ENCODE assay signal across 8 cellular contexts in the genomic region with DNA sequence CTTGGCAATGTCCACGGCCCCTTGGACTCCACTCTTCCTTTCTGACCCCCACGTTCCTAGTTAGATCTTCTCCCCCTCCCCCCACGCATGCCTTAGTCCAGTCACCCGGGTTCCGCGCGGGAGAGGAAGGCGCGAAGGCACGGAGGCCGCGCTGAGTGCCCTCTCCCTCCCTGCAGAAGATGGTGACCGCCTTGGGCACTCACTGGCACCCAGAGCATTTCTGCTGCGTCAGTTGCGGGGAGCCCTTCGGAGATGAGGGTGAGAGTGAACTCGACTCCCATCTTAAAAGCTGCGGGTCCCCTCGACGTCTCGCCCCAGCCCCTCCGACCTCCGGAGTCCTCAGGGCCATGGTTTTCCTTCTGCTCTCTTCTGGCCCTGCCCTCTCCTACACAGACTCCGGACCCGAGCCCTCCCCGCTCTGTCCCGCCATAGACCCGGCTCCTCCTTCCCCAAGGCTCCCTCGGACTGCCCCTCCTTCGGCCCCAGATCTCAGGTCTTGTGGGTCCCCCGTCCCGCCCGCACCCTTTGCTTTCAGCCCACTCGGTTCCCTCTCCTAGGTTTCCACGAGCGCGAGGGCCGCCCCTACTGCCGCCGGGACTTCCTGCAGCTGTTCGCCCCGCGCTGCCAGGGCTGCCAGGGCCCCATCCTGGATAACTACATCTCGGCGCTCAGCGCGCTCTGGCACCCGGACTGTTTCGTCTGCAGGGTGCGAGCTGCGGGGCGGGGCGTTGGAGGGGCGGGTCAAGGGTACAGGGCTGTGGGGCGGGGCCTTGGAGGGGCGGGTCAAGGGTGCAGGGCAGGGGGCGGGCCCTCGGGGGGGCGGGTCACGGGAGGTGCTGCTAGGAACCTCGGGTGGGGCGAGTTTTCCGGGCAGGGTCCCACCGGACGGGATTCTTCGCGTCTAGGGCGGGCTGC. TPM values are rescaled to one million over a fixed set of nuclear protein-coding genes. Genes with fewer than 3 reads are reported as not detected.
A peak's percentile ranks its signal among the peaks of the same experiment; 100 is the strongest.
DNase-seq lines count a peak whose midpoint lies in the region; ATAC-seq lines count a peak whose summit lies in the region.

No MANE protein-coding gene starts in this region.

- no peaks in the 10 kb centered on the region for H3K27me3 ChIP-seq in CD4-positive, CD25-positive, alpha-beta regulatory T cell (ENCODE audit: control insufficient read depth, insufficient read depth, low read length)

- H3K4me1 ChIP-seq in CD4-positive, CD25-positive, alpha-beta regulatory T cell (ENCODE audit: control insufficient read depth, insufficient read depth, low read length, poor library complexity, severe bottlenecking): peaks cover 31% of the 10 kb centered on the region

- no peaks in the 10 kb centered on the region for H3K9me3 Mint-ChIP-seq in CD4-positive, CD25-positive, alpha-beta regulatory T cell
- no peaks in the 10 kb centered on the region for H3K9me3 Mint-ChIP-seq in activated T-helper 17 cell treated with anti-CD3 and anti-CD28 coated beads, Interleukin-2, amount 50 U/mL, for 72 hours

- no peaks in the 10 kb centered on the region for H3K9me3 ChIP-seq in CD4-positive, CD25-positive, alpha-beta regulatory T cell (ENCODE audit: control insufficient read depth in 2 of 2, low read length in 2 of 2)

- peak overlapping the region; percentile 79 to 94 (median 86) for H3K4me3 Mint-ChIP-seq in CD4-positive, CD25-positive, alpha-beta regulatory T cell
- H3K4me3 Mint-ChIP-seq in activated T-helper 17 cell treated with anti-CD3 and anti-CD28 coated beads, Interleukin-2, amount 50 U/mL, for 72 hours: peak overlapping the region; percentile 82

- H3K36me3 ChIP-seq in CD4-positive, CD25-positive, alpha-beta regulatory T cell (ENCODE audit: control insufficient read depth, insufficient read depth, low read length): no peaks in the 10 kb centered on the region

- H3K27me3 Mint-ChIP-seq in CD4-positive, CD25-positive, alpha-beta regulatory T cell: peaks cover 5% of the 10 kb centered on the region
- peaks cover 4% of the 10 kb centered on the region for H3K27me3 Mint-ChIP-seq in activated T-helper 17 cell treated with anti-CD3 and anti-CD28 coated beads, Interleukin-2, amount 50 U/mL, for 72 hours

- ATAC-seq in CD4-positive, CD25-positive, alpha-beta regulatory T cell (ENCODE audit: low read depth in 2 of 2): peak; percentile 89 to 92
- ATAC-seq in GM21619 (IDR thresholded peaks at IDR 0.05; ENCODE audit: unreplicated experiment): peak; percentile 55
- ATAC-seq in activated T-helper 17 cell treated with anti-CD3 and anti-CD28 coated beads, Interleukin-2, amount 50 U/mL, for 72 hours (replicated peaks): peak; percentile 90

- H3K27ac Mint-ChIP-seq in CD4-positive, CD25-positive, alpha-beta regulatory T cell: peak overlapping the region in 2 of 3 donors; percentile 56 to 88
- peak overlapping the region; percentile 78 for H3K27ac Mint-ChIP-seq in activated T-helper 17 cell treated with anti-CD3 and anti-CD28 coated beads, Interleukin-2, amount 50 U/mL, for 72 hours

- peaks cover 0 to 28% (median 6%) of the 10 kb centered on the region in 4 donors for H3K4me1 Mint-ChIP-seq in CD4-positive, CD25-positive, alpha-beta regulatory T cell
- peaks cover 11% of the 10 kb centered on the region for H3K4me1 Mint-ChIP-seq in activated T-helper 17 cell treated with anti-CD3 and anti-CD28 coated beads, Interleukin-2, amount 50 U/mL, for 72 hours

- H3K36me3 Mint-ChIP-seq in CD4-positive, CD25-positive, alpha-beta regulatory T cell: no peaks in the 10 kb centered on the region
- H3K36me3 Mint-ChIP-seq in activated T-helper 17 cell treated with anti-CD3 and anti-CD28 coated beads, Interleukin-2, amount 50 U/mL, for 72 hours (ENCODE audit: low read depth): no peaks in the 10 kb centered on the region

- peak; percentile 73 to 92 (median 81) for DNase-seq in CD4-positive, CD25-positive, alpha-beta regulatory T cell
- DNase-seq in NOMO-1 (lab: John Stamatoyannopoulos, UW; ENCODE audit: unreplicated experiment in 2 of 2): peak; percentile 68 to 77
- DNase-seq in stimulated activated CD4-positive, alpha-beta T cell treated with anti-CD3 and anti-CD28 coated beads, Interleukin-15, amount 100 ng/mL, for 48 hours (ENCODE audit: low read depth in 2 of 2): peak; percentile 78 to 92
- no peak for DNase-seq in superior temporal gyrus (ENCODE audit: extremely low spot score)
- no peak for DNase-seq in NCI-H1105 (lab: John Stamatoyannopoulos, UW)

- peak overlapping the region; percentile 55 for H3K27ac ChIP-seq in CD4-positive, CD25-positive, alpha-beta regulatory T cell (ENCODE audit: insufficient read depth, low read length, poor library complexity, severe bottlenecking)

- H3K4me3 ChIP-seq in CD4-positive, CD25-positive, alpha-beta regulatory T cell (ENCODE audit: low read depth, low read length): peak overlapping the region; percentile 37
- H3K4me3 ChIP-seq in iPS-11a (ENCODE audit: low read depth, low read length): peak overlapping the region; percentile 56

RNA-seq across cellular contexts. Expression of gene TGFB1I1, which starts 4.6 kb away (rescaled TPM):
- 1.6 TPM for total RNA-seq in CD4-positive, CD25-positive, alpha-beta regulatory T cell
- 1 to 10 TPM in 2 of 4 donors, under 1 TPM in 2; 0.33 to 5.0 (median 1.5) TPM for polyA plus RNA-seq in CD4-positive, CD25-positive, alpha-beta regulatory T cell
- total RNA-seq in activated T-helper 17 cell treated with anti-CD3 and anti-CD28 coated beads, Interleukin-2, amount 50 U/mL, for 72 hours: 1 to 10 TPM; 2.7 to 5.6 TPM

RNA-seq across cellular contexts. Expression of gene SLC5A2, which starts 6.4 kb away (rescaled TPM):
- 3.8 TPM for total RNA-seq in CD4-positive, CD25-positive, alpha-beta regulatory T cell
- polyA plus RNA-seq in CD4-positive, CD25-positive, alpha-beta regulatory T cell: 1 to 10 TPM in 3 of 4 donors, under 1 TPM in 1; 0.76 to 2.2 (median 1.4) TPM
- total RNA-seq in activated T-helper 17 cell treated with anti-CD3 and anti-CD28 coated beads, Interleukin-2, amount 50 U/mL, for 72 hours: 1 to 10 TPM in 1 of 2 donors, under 1 TPM in 1; 0.50 to 1.2 TPM

RNA-seq across cellular contexts. Expression of gene ARMC5, which starts 17.3 kb away (rescaled TPM):
- 11.4 TPM for total RNA-seq in CD4-positive, CD25-positive, alpha-beta regulatory T cell
- polyA plus RNA-seq in CD4-positive, CD25-positive, alpha-beta regulatory T cell: 1 to 10 TPM; 4.0 to 5.9 (median 5.6) TPM
- total RNA-seq in activated T-helper 17 cell treated with anti-CD3 and anti-CD28 coated beads, Interleukin-2, amount 50 U/mL, for 72 hours: 10 to 100 TPM; 11.9 to 17.9 TPM

RNA-seq across cellular contexts. Expression of gene RUSF1, which starts 31.6 kb away (rescaled TPM):
- total RNA-seq in CD4-positive, CD25-positive, alpha-beta regulatory T cell: 44.7 TPM
- polyA plus RNA-seq in CD4-positive, CD25-positive, alpha-beta regulatory T cell: 10 to 100 TPM; 17.9 to 21.9 (median 21.4) TPM
- total RNA-seq in activated T-helper 17 cell treated with anti-CD3 and anti-CD28 coated beads, Interleukin-2, amount 50 U/mL, for 72 hours: 10 to 100 TPM; 32.3 to 52.4 TPM

RNA-seq across cellular contexts. Expression of gene ZNF843, which starts 34.0 kb away (rescaled TPM):
- total RNA-seq in CD4-positive, CD25-positive, alpha-beta regulatory T cell: 0.12 TPM
- under 1 TPM in 2 of 4 donors, not detected in 2; 0.06 to 0.09 TPM for polyA plus RNA-seq in CD4-positive, CD25-positive, alpha-beta regulatory T cell
- under 1 TPM; 0.09 to 0.37 TPM for total RNA-seq in activated T-helper 17 cell treated with anti-CD3 and anti-CD28 coated beads, Interleukin-2, amount 50 U/mL, for 72 hours

Comparison
In these comparisons a context has a peak if more than half of its experiments do, and no peak if none do; other contexts are left out.
1. DNase-seq: peak in CD4-positive, CD25-positive, alpha-beta regulatory T cell (3 of 3), NOMO-1 (2 of 2) and stimulated activated CD4-positive, alpha-beta T cell treated with anti-CD3 and anti-CD28 coated beads, Interleukin-15, amount 100 ng/mL, for 48 hours (2 of 2); none in superior temporal gyrus (single experiment) and NCI-H1105 (single experiment).
2. Peak in every context shown above with its lines, with median percentiles within 50 percentile points of each other: ATAC-seq.